In genomic region chr21:39400173-39400572, GRCh38 we compare ENCODE assay signal across 23 cellular contexts. TPM values are rescaled to one million over a fixed set of nuclear protein-coding genes. Genes with fewer than 3 reads are reported as not detected.
"Had no signal": no experiment of that assay in that cellular context is flagged by ENCODE, and none has a peak within 500 bp of the region (broad histone marks: within the 10 kb centered on the region; RNA-seq: fewer than 3 reads in every experiment).

No MANE protein-coding gene starts in this region.

- H3K4me2 ChIP-seq: hepatocyte had no signal

- H3K27ac Mint-ChIP-seq: dendritic cell treated with granulocyte-macrophage colony-stimulating factor and Interleukin-4, amounts not matched to agents 40 ng/mL and 50 ng/mL, for 4 days; naive thymus-derived CD4-positive, alpha-beta T cell; nephron progenitor cell had no signal

- H3K4me3 Mint-ChIP-seq: dendritic cell treated with granulocyte-macrophage colony-stimulating factor and Interleukin-4, amounts not matched to agents 40 ng/mL and 50 ng/mL, for 4 days; effector memory CD8-positive, alpha-beta T cell; naive thymus-derived CD4-positive, alpha-beta T cell; nephron progenitor cell had no signal

- H3K79me2 ChIP-seq: hepatocyte had no signal

- H3K27me3 ChIP-seq: foreskin keratinocyte, hepatocyte, right atrium auricular region, sigmoid colon, stomach, transverse colon had no signal

- H3K36me3 ChIP-seq: transverse colon had no signal

- ATAC-seq: effector memory CD8-positive, alpha-beta T cell; foreskin keratinocyte; left colon; left ventricle myocardium superior; naive thymus-derived CD4-positive, alpha-beta T cell had no signal

- H3K27me3 Mint-ChIP-seq: dendritic cell treated with granulocyte-macrophage colony-stimulating factor and Interleukin-4, amounts not matched to agents 40 ng/mL and 50 ng/mL, for 4 days; effector memory CD8-positive, alpha-beta T cell; naive thymus-derived CD4-positive, alpha-beta T cell had no signal

- H2AFZ ChIP-seq: hepatocyte had no signal

- H3K9me3 ChIP-seq: right atrium auricular region, sigmoid colon, stomach, thoracic aorta, transverse colon had no signal

- H3K27ac ChIP-seq: foreskin keratinocyte, hepatocyte, right atrium auricular region, sigmoid colon, skin epidermis, stomach, thoracic aorta, transverse colon had no signal

- H3K4me1 Mint-ChIP-seq: nephron progenitor cell had no signal

- H3K4me1 ChIP-seq: foreskin keratinocyte, right atrium auricular region, sigmoid colon, stomach, transverse colon had no signal

- H3K9me3 Mint-ChIP-seq: dendritic cell treated with granulocyte-macrophage colony-stimulating factor and Interleukin-4, amounts not matched to agents 40 ng/mL and 50 ng/mL, for 4 days; effector memory CD8-positive, alpha-beta T cell had no signal

- DNase-seq: effector memory CD8-positive, alpha-beta T cell; erythroblast; head of caudate nucleus; left colon; left ventricle myocardium superior; mesendoderm; naive thymus-derived CD4-positive, alpha-beta T cell; nephron progenitor cell; posterior cingulate gyrus; sigmoid colon; stimulated activated CD4-positive, alpha-beta T cell treated with anti-CD3 and anti-CD28 coated beads, Interleukin-12 subunit alpha, Interleukin-12 subunit beta, amount 100 ng/mL, for 4 hours; stimulated activated naive CD4-positive, alpha-beta T cell; stomach; substantia nigra; transverse colon had no signal

- H3K4me3 ChIP-seq: hepatocyte, lung, right atrium auricular region, sigmoid colon, skin epidermis, stomach, thoracic aorta, transverse colon had no signal

RNA-seq across cellular contexts. Expression of gene LCA5L, which starts 45.4 kb away (rescaled TPM):
- total RNA-seq: mononuclear cell; naive thymus-derived CD4-positive, alpha-beta T cell had no signal

RNA-seq across cellular contexts. Expression of gene SH3BGR, which starts 51.6 kb away (rescaled TPM):
- total RNA-seq: mononuclear cell had no signal
